25 cellular contexts compared by ENCODE assay signal in genomic region chr7:130131964-130132875, GRCh38.
"Had no signal": no experiment of that assay in that cellular context is flagged by ENCODE, and none has a peak within 500 bp of the region (broad histone marks: within the 10 kb centered on the region; RNA-seq: fewer than 3 reads in every experiment).

No MANE protein-coding gene starts in this region.

- H3K27me3 Mint-ChIP-seq: memory B cell, naive B cell had no signal

- H3K27ac Mint-ChIP-seq: activated naive CD4-positive, alpha-beta T cell treated with anti-CD3 and anti-CD28 coated beads, Interleukin-2, amount 50 U/mL, for 72 hours had no signal

- H3K4me3 ChIP-seq: cardiac muscle cell, gastrocnemius medialis, mucosa of descending colon, pancreas, spleen, tibial artery had no signal

- H3K27ac ChIP-seq: cardiac muscle cell, gastrocnemius medialis, neutrophil, pancreas, spleen, tibial artery, VCaP had no signal

- H3K4me3 Mint-ChIP-seq: memory B cell, naive B cell had no signal

- FAIRE-seq: colon, endometrium, pancreas, urothelium cell line had no signal

- H3K4me1 Mint-ChIP-seq: naive B cell had no signal

- DNase-seq: activated CD4-positive, alpha-beta T cell treated with anti-CD3 and anti-CD28 coated beads for 1 hour; activated gamma-delta T cell treated with Interleukin-2 at 50 U/mL for 16 hours; amniotic stem cell; erythroblast; gastrocnemius medialis; head of caudate nucleus; left ventricle myocardium superior; mucosa of descending colon; naive B cell; pancreas; retina; spleen; stimulated activated CD4-positive, alpha-beta T cell treated with anti-CD3 and anti-CD28 coated beads, Interleukin-4, amount 100 ng/mL, for 4 hours; stimulated activated naive CD4-positive, alpha-beta T cell; SW 1271; T-helper 2 cell; tibial artery had no signal

- H3K9me3 ChIP-seq: gastrocnemius medialis, mucosa of descending colon, neutrophil, pancreas, spleen, tibial artery had no signal

- H3K9me3 Mint-ChIP-seq: activated naive CD4-positive, alpha-beta T cell treated with anti-CD3 and anti-CD28 coated beads, Interleukin-2, amount 50 U/mL, for 72 hours; memory B cell; naive B cell had no signal

- H3K27me3 ChIP-seq: cardiac muscle cell, gastrocnemius medialis, neutrophil, pancreas, spleen, tibial artery had no signal

- H3K4me1 ChIP-seq: pancreas had no signal

- ATAC-seq: activated naive CD4-positive, alpha-beta T cell treated with anti-CD3 and anti-CD28 coated beads, Interleukin-2, amount 50 U/mL, for 72 hours; gastrocnemius medialis; left ventricle myocardium superior; mucosa of descending colon had no signal
